9 cellular contexts compared by ENCODE assay signal in genomic region chrX:54045563-54046228, GRCh38. TPM values are rescaled to one million over a fixed set of nuclear protein-coding genes. Genes with fewer than 3 reads are reported as not detected.
A peak's percentile ranks its signal among the peaks of the same experiment; 100 is the strongest.
DNase-seq lines count a peak whose midpoint lies in the region; ATAC-seq and FAIRE-seq lines count a peak whose summit lies in the region.
"Had no signal": no experiment of that assay in that cellular context is flagged by ENCODE, and none has a peak within 500 bp of the region (broad histone marks: within the 10 kb centered on the region; RNA-seq: fewer than 3 reads in every experiment).

No MANE protein-coding gene starts in this region.

- peaks cover 0 to 3% of the 10 kb centered on the region in 2 donors for H3K27me3 Mint-ChIP-seq in natural killer cell treated with Interleukin-12 subunit alpha and Interleukin-12 subunit beta and Interleukin-15 and Interleukin-18, amount 100 ng/mL, for 72 hours

- DNase-seq in COR-L47 (lab: John Stamatoyannopoulos, UW): peak; percentile 27
- peak; percentile 38 for DNase-seq in NCI-H1092 (lab: John Stamatoyannopoulos, UW)
- no peak for DNase-seq in activated naive CD4-positive, alpha-beta T cell treated with anti-CD3 and anti-CD28 coated beads, Interleukin-2, amount 50 U/mL, for 72 hours (ENCODE audit: low spot score in 2 of 2)
- DNase-seq in natural killer cell treated with Interleukin-12 subunit alpha and Interleukin-12 subunit beta and Interleukin-15 and Interleukin-18, amount 100 ng/mL, for 72 hours (ENCODE audit: low spot score): no peak
- DNase-seq in stimulated activated CD4-positive, alpha-beta T cell treated with anti-CD3 and anti-CD28 coated beads, Interleukin-4, amount 100 ng/mL, for 24 hours: no peak
- DNase-seq in AG08395 (ENCODE audit: low spot score): no peak
- no peak for DNase-seq in GM19239 (ENCODE audit: insufficient read length, low spot score)
- no peak for DNase-seq in stimulated activated CD4-positive, alpha-beta T cell treated with anti-CD3 and anti-CD28 coated beads, Interleukin-4, amount 100 ng/mL, for 4 hours
- DNase-seq: activated effector memory CD4-positive, alpha-beta T cell treated with anti-CD3 and anti-CD28 coated beads, Interleukin-2, amount 50 U/mL, for 16 hours had no signal

- H3K9me3 Mint-ChIP-seq in activated naive CD4-positive, alpha-beta T cell treated with anti-CD3 and anti-CD28 coated beads, Interleukin-2, amount 50 U/mL, for 72 hours: no peaks in the 10 kb centered on the region
- H3K9me3 Mint-ChIP-seq in natural killer cell treated with Interleukin-12 subunit alpha and Interleukin-12 subunit beta and Interleukin-15 and Interleukin-18, amount 100 ng/mL, for 72 hours: no peaks in the 10 kb centered on the region

- peak overlapping the region; percentile 92 to 98 for H3K27ac Mint-ChIP-seq in activated naive CD4-positive, alpha-beta T cell treated with anti-CD3 and anti-CD28 coated beads, Interleukin-2, amount 50 U/mL, for 72 hours
- H3K27ac Mint-ChIP-seq in natural killer cell treated with Interleukin-12 subunit alpha and Interleukin-12 subunit beta and Interleukin-15 and Interleukin-18, amount 100 ng/mL, for 72 hours: peak overlapping the region; percentile 91 to 95

- H3K36me3 Mint-ChIP-seq in activated naive CD4-positive, alpha-beta T cell treated with anti-CD3 and anti-CD28 coated beads, Interleukin-2, amount 50 U/mL, for 72 hours: peaks cover 12 to 14% of the 10 kb centered on the region in 2 donors
- H3K36me3 Mint-ChIP-seq in natural killer cell treated with Interleukin-12 subunit alpha and Interleukin-12 subunit beta and Interleukin-15 and Interleukin-18, amount 100 ng/mL, for 72 hours: no peaks in the 10 kb centered on the region

- no peak for ATAC-seq in activated naive CD4-positive, alpha-beta T cell treated with anti-CD3 and anti-CD28 coated beads, Interleukin-2, amount 50 U/mL, for 72 hours
- ATAC-seq in natural killer cell treated with Interleukin-12 subunit alpha and Interleukin-12 subunit beta and Interleukin-15 and Interleukin-18, amount 100 ng/mL, for 72 hours: no peak

- peak overlapping the region; percentile 95 for H3K4me3 Mint-ChIP-seq in natural killer cell treated with Interleukin-12 subunit alpha and Interleukin-12 subunit beta and Interleukin-15 and Interleukin-18, amount 100 ng/mL, for 72 hours

- FAIRE-seq in GM19239 (lab: Jason Lieb, UNC): no peak

- peaks cover 10 to 20% of the 10 kb centered on the region in 2 donors for H3K4me1 Mint-ChIP-seq in natural killer cell treated with Interleukin-12 subunit alpha and Interleukin-12 subunit beta and Interleukin-15 and Interleukin-18, amount 100 ng/mL, for 72 hours (ENCODE audit: low read depth in 2 of 2)

RNA-seq across cellular contexts. Expression of gene PHF8, which starts 1.4 kb away (rescaled TPM):
- total RNA-seq in activated naive CD4-positive, alpha-beta T cell treated with anti-CD3 and anti-CD28 coated beads, Interleukin-2, amount 50 U/mL, for 72 hours: 10 to 100 TPM; 56.5 to 65.3 TPM
- total RNA-seq in natural killer cell treated with Interleukin-12 subunit alpha and Interleukin-12 subunit beta and Interleukin-15 and Interleukin-18, amount 100 ng/mL, for 72 hours: 10 to 100 TPM; 51.6 to 87.6 TPM

Comparison
In these comparisons a context has a peak if more than half of its experiments do, and no peak if none do; other contexts are left out.
1. DNase-seq: peak in COR-L47 (single experiment) and NCI-H1092 (single experiment); none in activated naive CD4-positive, alpha-beta T cell treated with anti-CD3 and anti-CD28 coated beads, Interleukin-2, amount 50 U/mL, for 72 hours (0 of 2), natural killer cell treated with Interleukin-12 subunit alpha and Interleukin-12 subunit beta and Interleukin-15 and Interleukin-18, amount 100 ng/mL, for 72 hours (single experiment), stimulated activated CD4-positive, alpha-beta T cell treated with anti-CD3 and anti-CD28 coated beads, Interleukin-4, amount 100 ng/mL, for 24 hours (single experiment), AG08395 (single experiment), GM19239 (single experiment) and stimulated activated CD4-positive, alpha-beta T cell treated with anti-CD3 and anti-CD28 coated beads, Interleukin-4, amount 100 ng/mL, for 4 hours (0 of 2).